2 cellular contexts compared by ENCODE assay signal in the genomic region with DNA sequence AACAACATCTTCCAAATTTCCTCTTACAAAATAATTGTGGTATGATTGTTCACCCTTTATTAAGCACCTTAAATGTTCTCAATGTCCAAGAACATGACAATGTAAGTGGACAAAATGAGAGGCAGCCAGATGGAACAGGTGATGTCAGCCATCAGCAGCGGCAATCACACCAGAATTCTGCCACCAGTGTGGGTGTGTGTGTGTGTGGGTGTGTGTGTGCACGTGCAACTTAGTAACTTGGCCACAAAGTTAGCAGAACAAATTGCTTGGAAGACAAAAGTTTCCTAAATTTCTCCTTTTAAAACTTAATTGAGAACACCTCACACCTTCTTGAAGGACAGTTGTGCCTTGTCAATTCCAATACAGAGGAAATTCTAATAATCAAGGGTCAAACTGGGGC.
TF ChIP-seq lines count a peak whose summit lies in the region.

No MANE protein-coding gene starts in this region.

TF ChIP-seq in HEK293, 187 proteins besides CTCF, POLR2A, EP300 and RAD21:
- TF ChIP-seq ZFHX2 (tag by site-specific recombination; conservative IDR thresholded peaks at IDR 0.05) (peak; percentile 78), ZNF24 (tag by site-specific recombination; IDR thresholded peaks at IDR 0.05) (no peak), EGR2 (tag by site-specific recombination; IDR thresholded peaks at IDR 0.05; ENCODE audit: low read depth) (peak; percentile 54)

TF ChIP-seq in endothelial cell of umbilical vein, 7 proteins besides CTCF, POLR2A, EP300 and RAD21:
- TF ChIP-seq POLR2AphosphoS5 (IDR thresholded peaks at IDR 0.05; ENCODE audit: insufficient read depth, low read depth, low read length) (no peak), EZH2 (IDR thresholded peaks at IDR 0.05; ENCODE audit: borderline replicate concordance, low read depth, low read length, severe bottlenecking) (no peak), JUN (IDR thresholded peaks at IDR 0.05; ENCODE audit: borderline replicate concordance, insufficient read depth, insufficient read length, low read depth) (no peak), MYC (IDR thresholded peaks at IDR 0.05; ENCODE audit: low read depth, low read length) (no peak), GATA2 (IDR thresholded peaks at IDR 0.05; ENCODE audit: insufficient read depth, insufficient read length, low read depth, low read length) (no peak), FOS (IDR thresholded peaks at IDR 0.05; ENCODE audit: borderline replicate concordance, insufficient read depth, low read length) (no peak)
- TF ChIP-seq, protein P1, sequence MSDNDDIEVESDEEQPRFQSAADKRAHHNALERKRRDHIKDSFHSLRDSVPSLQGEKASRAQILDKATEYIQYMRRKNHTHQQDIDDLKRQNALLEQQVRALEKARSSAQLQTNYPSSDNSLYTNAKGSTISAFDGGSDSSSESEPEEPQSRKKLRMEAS (IDR thresholded peaks at IDR 0.05; ENCODE audit: insufficient read depth, insufficient read length), result no peak
